In the genomic region with DNA sequence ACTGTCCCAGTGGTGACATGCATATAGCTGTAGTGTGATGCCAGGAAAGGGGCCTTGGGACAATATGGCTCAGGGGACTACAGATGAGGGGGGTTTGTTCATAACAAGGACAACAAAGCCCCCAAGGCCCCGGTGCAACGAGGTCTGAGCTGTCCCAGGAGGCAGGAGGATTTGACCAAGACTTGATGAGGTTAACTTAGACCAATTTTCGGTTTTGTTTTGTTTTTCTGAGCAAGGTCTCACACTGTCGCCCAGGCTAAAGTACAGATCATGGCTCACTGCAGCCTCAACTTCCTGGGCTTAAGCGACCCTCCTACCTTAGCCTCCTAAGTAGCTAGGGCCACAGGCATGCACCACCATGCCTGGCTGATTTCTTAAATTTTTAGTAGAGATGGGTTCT, we compare ENCODE assay signal across 18 cellular contexts. TPM values are rescaled to one million over a fixed set of nuclear protein-coding genes. Genes with fewer than 3 reads are reported as not detected.
"Had no signal": no experiment of that assay in that cellular context is flagged by ENCODE, and none has a peak within 500 bp of the region (broad histone marks: within the 10 kb centered on the region; RNA-seq: fewer than 3 reads in every experiment).

No MANE protein-coding gene starts in this region.

- H3K9me3 ChIP-seq: body of pancreas, upper lobe of right lung had no signal

- H3K4me1 ChIP-seq: body of pancreas, upper lobe of right lung had no signal

- H3K36me3 Mint-ChIP-seq: activated CD4-positive, alpha-beta memory T cell treated with anti-CD3 and anti-CD28 coated beads for 36 hours; activated CD8-positive, alpha-beta memory T cell treated with anti-CD3 and anti-CD28 coated beads, Interleukin-2, amount 10 ng/mL, durations not matched to agents 7 days and 5 days; WTC11 had no signal

- H3K4me1 Mint-ChIP-seq: WTC11 had no signal

- H3K27ac Mint-ChIP-seq: activated CD4-positive, alpha-beta memory T cell treated with anti-CD3 and anti-CD28 coated beads for 36 hours; activated CD4-positive, alpha-beta T cell treated with anti-CD3 and anti-CD28 coated beads for 36 hours; activated CD8-positive, alpha-beta memory T cell treated with anti-CD3 and anti-CD28 coated beads, Interleukin-2, amount 10 ng/mL, durations not matched to agents 7 days and 5 days; activated naive CD4-positive, alpha-beta T cell treated with anti-CD3 and anti-CD28 coated beads for 36 hours; activated T-helper 2 cell treated with anti-CD3 and anti-CD28 coated beads, Interferon-gamma antibody, Interleukin-2, Interleukin-4, amounts not matched to agents 10 μg/mL and 5 μg/mL and 100 μg/mL, durations not matched to agents 14 hours and 24 hours and 36 hours; effector memory CD8-positive, alpha-beta T cell; memory B cell; WTC11 had no signal

- H3K36me3 ChIP-seq: upper lobe of right lung had no signal

- H3K27me3 ChIP-seq: body of pancreas, upper lobe of right lung had no signal

- H3K9me3 Mint-ChIP-seq: activated CD4-positive, alpha-beta memory T cell treated with anti-CD3 and anti-CD28 coated beads for 36 hours; activated naive CD4-positive, alpha-beta T cell treated with anti-CD3 and anti-CD28 coated beads for 36 hours; activated T-helper 2 cell treated with anti-CD3 and anti-CD28 coated beads, Interferon-gamma antibody, Interleukin-2, Interleukin-4, amounts not matched to agents 10 μg/mL and 5 μg/mL and 100 μg/mL, durations not matched to agents 14 hours and 24 hours and 36 hours; effector memory CD8-positive, alpha-beta T cell; memory B cell; neural crest cell; WTC11 had no signal

- H3K4me3 Mint-ChIP-seq: activated CD4-positive, alpha-beta memory T cell treated with anti-CD3 and anti-CD28 coated beads for 36 hours; activated CD4-positive, alpha-beta T cell treated with anti-CD3 and anti-CD28 coated beads for 36 hours; activated CD8-positive, alpha-beta memory T cell treated with anti-CD3 and anti-CD28 coated beads, Interleukin-2, amount 10 ng/mL, durations not matched to agents 7 days and 5 days; activated naive CD4-positive, alpha-beta T cell treated with anti-CD3 and anti-CD28 coated beads for 36 hours; effector memory CD8-positive, alpha-beta T cell; memory B cell; neural crest cell; WTC11 had no signal

- H3K27me3 Mint-ChIP-seq: activated CD4-positive, alpha-beta memory T cell treated with anti-CD3 and anti-CD28 coated beads for 36 hours; activated CD4-positive, alpha-beta T cell treated with anti-CD3 and anti-CD28 coated beads for 36 hours; activated CD8-positive, alpha-beta memory T cell treated with anti-CD3 and anti-CD28 coated beads, Interleukin-2, amount 10 ng/mL, durations not matched to agents 7 days and 5 days; effector memory CD8-positive, alpha-beta T cell; memory B cell had no signal

- ATAC-seq: activated CD4-positive, alpha-beta T cell treated with anti-CD3 and anti-CD28 coated beads for 36 hours; activated CD8-positive, alpha-beta memory T cell treated with anti-CD3 and anti-CD28 coated beads, Interleukin-2, amount 10 ng/mL, durations not matched to agents 7 days and 5 days; body of pancreas; effector memory CD8-positive, alpha-beta T cell; upper lobe of right lung; WTC11 had no signal

- H3K27ac ChIP-seq: body of pancreas, upper lobe of right lung had no signal

- H3K4me3 ChIP-seq: body of pancreas, upper lobe of right lung had no signal

- DNase-seq: activated CD4-positive, alpha-beta memory T cell treated with anti-CD3 and anti-CD28 coated beads for 36 hours; activated CD4-positive, alpha-beta T cell treated with anti-CD3 and anti-CD28 coated beads for 36 hours; activated CD8-positive, alpha-beta memory T cell treated with anti-CD3 and anti-CD28 coated beads, Interleukin-2, amount 10 ng/mL, durations not matched to agents 7 days and 5 days; activated naive CD4-positive, alpha-beta T cell treated with anti-CD3 and anti-CD28 coated beads for 36 hours; activated T-cell treated with anti-CD3 and anti-CD28 coated beads, Interleukin-2, amount 50 U/mL, for 1 hour; body of pancreas; caudate nucleus; effector memory CD8-positive, alpha-beta T cell; retina; stimulated activated CD4-positive, alpha-beta T cell treated with anti-CD3 and anti-CD28 coated beads, Interleukin-1b, Interleukin-23, amount 100 ng/mL, for 48 hours; stimulated activated CD8-positive, alpha-beta memory T cell treated with anti-CD3 and anti-CD28 coated beads, Interleukin-4, amount 100 ng/mL, for 48 hours; stimulated activated naive CD4-positive, alpha-beta T cell; upper lobe of right lung had no signal

RNA-seq across cellular contexts. Expression of gene EFCAB12, which starts 23.8 kb away (rescaled TPM):
- total RNA-seq: fibroblast of villous mesenchyme had no signal
